17 cellular contexts compared by ENCODE assay signal in the genomic region with DNA sequence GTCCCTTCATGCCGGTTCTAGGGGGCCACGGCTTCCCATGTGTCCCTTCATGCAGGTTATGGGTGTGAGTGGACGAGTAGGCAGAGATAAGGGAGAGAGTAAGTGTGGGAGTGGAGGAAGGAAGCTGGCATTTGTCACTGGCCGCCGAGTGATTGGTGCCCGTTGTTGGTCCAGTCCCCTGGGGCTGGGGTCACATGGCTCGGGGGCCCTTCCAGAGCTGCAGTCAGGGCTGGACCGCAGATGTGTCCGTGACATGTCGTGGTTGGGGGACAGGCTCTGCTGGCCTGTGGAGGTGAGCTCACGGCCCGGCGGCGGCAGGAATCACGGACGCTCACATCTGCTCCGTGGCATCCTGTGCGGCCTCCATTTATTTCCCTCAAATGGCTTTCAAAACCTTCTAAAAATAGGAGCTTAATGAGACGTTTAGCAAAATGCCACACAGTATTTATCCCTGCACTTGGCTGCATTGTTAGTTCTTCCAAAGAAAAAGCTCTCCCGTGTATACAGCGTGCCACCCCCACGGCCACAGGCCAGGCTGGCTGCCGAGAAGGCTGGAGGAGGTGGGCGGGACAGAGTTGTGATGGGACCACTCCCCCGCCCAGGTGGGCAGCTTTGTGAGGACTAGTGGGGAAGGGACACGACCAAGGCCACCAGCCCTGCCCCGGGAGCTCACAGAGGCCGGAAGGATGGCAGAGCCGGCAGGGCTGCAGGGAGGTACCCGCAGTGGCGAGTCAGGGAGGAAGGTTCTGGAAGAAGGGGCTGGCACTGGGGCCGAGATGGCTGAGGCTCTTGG.
"Had no signal": no experiment of that assay in that cellular context is flagged by ENCODE, and none has a peak within 500 bp of the region (broad histone marks: within the 10 kb centered on the region; RNA-seq: fewer than 3 reads in every experiment).

No MANE protein-coding gene starts in this region.

- ATAC-seq: activated T-cell treated with anti-CD3 and anti-CD28 coated beads, Interleukin-2, amount 50 U/mL, for 72 hours; mucosa of descending colon; sciatic nerve had no signal

- H3K9me3 Mint-ChIP-seq: activated naive CD4-positive, alpha-beta T cell treated with anti-CD3 and anti-CD28 coated beads, Interleukin-2, amount 50 U/mL, for 24 hours; activated T-cell treated with anti-CD3 and anti-CD28 coated beads, Interleukin-2, amount 50 U/mL, for 72 hours; T-helper 2 cell treated with Interferon-gamma antibody and Interleukin-4, amounts not matched to agents 5 μg/mL and 100 μg/mL, for 36 hours; type B pancreatic cell had no signal

- H3K4me1 Mint-ChIP-seq: activated naive CD4-positive, alpha-beta T cell treated with anti-CD3 and anti-CD28 coated beads, Interleukin-2, amount 50 U/mL, for 24 hours had no signal

- DNase-seq: activated CD4-positive, CD25-positive, alpha-beta regulatory T cell treated with anti-CD3 and anti-CD28 coated beads, Interleukin-2, amount 50 U/mL, for 72 hours; activated effector memory CD4-positive, alpha-beta T cell treated with anti-CD3 and anti-CD28 coated beads, Interleukin-2, amount 50 U/mL, for 16 hours; activated T-cell treated with anti-CD3 and anti-CD28 coated beads, Interleukin-2, amount 50 U/mL, for 72 hours; amniotic stem cell; caudate nucleus; immature natural killer cell; mesenchymal stem cell; mucosa of descending colon; naive B cell; stimulated activated CD4-positive, alpha-beta T cell treated with anti-CD3 and anti-CD28 coated beads, Interleukin-4, amount 100 ng/mL, for 1 hour; testis had no signal

- H3K27ac Mint-ChIP-seq: activated naive CD4-positive, alpha-beta T cell treated with anti-CD3 and anti-CD28 coated beads, Interleukin-2, amount 50 U/mL, for 24 hours; activated T-cell treated with anti-CD3 and anti-CD28 coated beads, Interleukin-2, amount 50 U/mL, for 72 hours; T-helper 2 cell treated with Interferon-gamma antibody and Interleukin-4, amounts not matched to agents 5 μg/mL and 100 μg/mL, for 36 hours; type B pancreatic cell had no signal

- H3K4me1 ChIP-seq: parathyroid adenoma had no signal

- H3K9me3 ChIP-seq: mucosa of descending colon, testis had no signal

- H3K27ac ChIP-seq: parathyroid adenoma, testis had no signal

- H3K36me3 Mint-ChIP-seq: immature natural killer cell, type B pancreatic cell had no signal

- H3K27me3 ChIP-seq: testis had no signal

- H3K4me3 ChIP-seq: mucosa of descending colon, smooth muscle cell, testis had no signal

- H3K27me3 Mint-ChIP-seq: activated naive CD4-positive, alpha-beta T cell treated with anti-CD3 and anti-CD28 coated beads, Interleukin-2, amount 50 U/mL, for 24 hours; naive B cell; type B pancreatic cell had no signal

- H3K4me3 Mint-ChIP-seq: activated naive CD4-positive, alpha-beta T cell treated with anti-CD3 and anti-CD28 coated beads, Interleukin-2, amount 50 U/mL, for 24 hours; activated T-cell treated with anti-CD3 and anti-CD28 coated beads, Interleukin-2, amount 50 U/mL, for 72 hours; immature natural killer cell; T-helper 2 cell treated with Interferon-gamma antibody and Interleukin-4, amounts not matched to agents 5 μg/mL and 100 μg/mL, for 36 hours; type B pancreatic cell had no signal
